In the genomic region with DNA sequence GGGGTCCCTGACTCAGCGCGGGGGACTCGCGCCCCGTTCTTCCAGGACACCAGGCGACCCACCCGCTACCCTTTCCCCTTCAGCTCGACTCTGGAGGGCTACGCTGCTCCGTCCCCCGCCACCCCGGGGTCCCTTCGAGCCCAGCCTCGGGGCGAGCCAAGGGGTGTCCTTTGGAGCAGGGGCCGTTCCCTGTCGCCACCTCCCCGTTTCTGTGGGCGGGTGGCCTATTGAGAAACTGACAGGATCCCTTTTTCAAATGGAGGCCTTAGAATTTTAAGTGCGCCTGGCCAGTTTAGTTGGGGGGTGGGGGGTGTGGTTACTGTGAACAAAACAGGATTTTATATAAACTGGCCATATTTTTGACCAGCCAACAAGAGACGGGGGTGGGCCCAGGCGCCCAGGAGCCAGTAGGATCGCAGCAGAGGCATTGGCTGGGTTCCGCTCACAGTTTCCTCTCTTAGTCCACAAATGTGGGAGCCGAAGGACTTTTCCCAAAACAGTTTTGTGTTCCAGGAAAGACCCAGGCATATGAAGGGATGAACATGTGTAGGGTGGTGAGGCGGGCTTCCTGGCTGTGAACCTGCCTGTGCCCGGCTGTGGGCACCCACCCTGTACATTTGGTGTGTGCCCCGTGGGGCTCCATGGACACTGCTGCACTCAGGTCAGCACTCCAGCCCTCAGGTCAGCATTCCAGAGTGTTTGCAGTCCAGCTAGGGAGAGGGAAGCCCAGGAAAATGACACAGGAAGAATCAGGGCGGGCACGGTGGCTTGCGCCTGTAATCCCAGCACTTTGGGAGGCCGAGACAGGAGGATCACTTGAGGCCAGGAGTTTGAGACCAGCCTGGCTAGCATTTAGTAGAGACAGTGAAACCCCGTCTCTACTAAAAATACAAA, we compare ENCODE assay signal across 8 cellular contexts. TPM values are rescaled to one million over a fixed set of nuclear protein-coding genes. Genes with fewer than 3 reads are reported as not detected.
DNase-seq lines count a peak whose midpoint lies in the region; ATAC-seq and TF ChIP-seq lines count a peak whose summit lies in the region.

No MANE protein-coding gene starts in this region.

- no peaks in the 10 kb centered on the region for H3K9me3 ChIP-seq in left ventricle myocardium inferior (replicated peaks)
- H3K9me3 ChIP-seq in trophoblast cell (ENCODE audit: insufficient read depth, low read depth, low read length), result no peaks in the 10 kb centered on the region

- peak overlapping the region; percentile 59 for H3K9ac ChIP-seq in trophoblast cell (ENCODE audit: low read length)

- H3K23ac ChIP-seq in trophoblast cell (ENCODE audit: low read length), result no peak overlapping the region

- no peaks in the 10 kb centered on the region for H3K9me3 Mint-ChIP-seq in activated CD4-positive, alpha-beta T cell treated with anti-CD3 and anti-CD28 coated beads for 36 hours (ENCODE audit: low read depth)
- H3K9me3 Mint-ChIP-seq in activated naive CD4-positive, alpha-beta T cell treated with anti-CD3 and anti-CD28 coated beads, Interleukin-2, amount 50 U/mL, for 72 hours, result no peaks in the 10 kb centered on the region

- peak overlapping the region; percentile 96 for H3K27ac ChIP-seq in left ventricle myocardium inferior (replicated peaks)
- H3K27ac ChIP-seq in trophoblast cell (ENCODE audit: low read depth, low read length), result no peak overlapping the region

- peak overlapping the region; percentile 56 for H3K4me3 ChIP-seq in WI38 (ENCODE audit: low read depth, low read length)
- peak overlapping the region; percentile 87 for H3K4me3 ChIP-seq in left ventricle myocardium inferior
- peak overlapping the region; percentile 73 for H3K4me3 ChIP-seq in trophoblast cell (ENCODE audit: low read depth, low read length)

- peak; percentile 4 for ATAC-seq in activated CD4-positive, alpha-beta T cell treated with anti-CD3 and anti-CD28 coated beads for 36 hours
- ATAC-seq in GM21360 (IDR thresholded peaks at IDR 0.05; ENCODE audit: unreplicated experiment), result no peak
- no peak for ATAC-seq in GM19455 (IDR thresholded peaks at IDR 0.05; ENCODE audit: unreplicated experiment)
- ATAC-seq in activated naive CD4-positive, alpha-beta T cell treated with anti-CD3 and anti-CD28 coated beads, Interleukin-2, amount 50 U/mL, for 72 hours, result no peak

- peak overlapping the region; percentile 59 for H4K12ac ChIP-seq in trophoblast cell (ENCODE audit: low read depth, low read length)

- no peaks in the 10 kb centered on the region for H3K27me3 ChIP-seq in left ventricle myocardium inferior (ENCODE audit: low read depth)
- no peaks in the 10 kb centered on the region for H3K27me3 ChIP-seq in trophoblast cell (ENCODE audit: insufficient read depth, low read length)

- H3K4me1 ChIP-seq in left ventricle myocardium inferior (peaks cover 62% of the 10 kb centered on the region), trophoblast cell (ENCODE audit: control insufficient read depth in 1 of 2, insufficient read depth in 2 of 2, low read length in 2 of 2) (peaks cover 13% of the 10 kb centered on the region in 2 experiments)

- no CpG with 5 or more reads among the region's 33 CpGs for WGBS in trophoblast cell (ENCODE audit: extremely low coverage, insufficient coverage, insufficient read length)

- peaks cover 4% of the 10 kb centered on the region for H3K27me3 Mint-ChIP-seq in activated CD4-positive, alpha-beta T cell treated with anti-CD3 and anti-CD28 coated beads for 36 hours

- peak overlapping the region; percentile 54 for H2BK120ac ChIP-seq in trophoblast cell (ENCODE audit: insufficient read depth, low read length, poor library complexity)

- H3K18ac ChIP-seq in trophoblast cell (ENCODE audit: low read length), result peak overlapping the region; percentile 71

- H3K79me2 ChIP-seq in trophoblast cell (ENCODE audit: control insufficient read depth, insufficient read depth, low read length, poor library complexity), result peaks cover 7% of the 10 kb centered on the region

- H3K14ac ChIP-seq in trophoblast cell (ENCODE audit: low read length), result peak overlapping the region; percentile 62

- H2BK5ac ChIP-seq in trophoblast cell (ENCODE audit: low read depth, low read length, poor library complexity), result no peak overlapping the region

- CTCF ChIA-PET in activated CD4-positive, alpha-beta T cell treated with anti-CD3 and anti-CD28 coated beads for 36 hours (lab: Charles Lee), result interaction anchor here (0.6 to 0.7 kb wide), 2 partner anchors 44 to 59 kb away, joined by 3 read pairs; no protein-coding TSS in a partner anchor

- peaks cover 9% of the 10 kb centered on the region for H3K79me1 ChIP-seq in trophoblast cell (ENCODE audit: low read length)

- no peak for DNase-seq in activated CD4-positive, alpha-beta T cell treated with anti-CD3 and anti-CD28 coated beads for 36 hours
- no peak for DNase-seq in activated CD4-positive, alpha-beta T cell treated with anti-CD3 and anti-CD28 coated beads, Interleukin-2, amount 50 U/mL, for 1 hour
- DNase-seq in left ventricle myocardium inferior (peak; percentile 84), trophoblast cell (peak; percentile 72 to 81)
- no peak for DNase-seq in activated naive CD4-positive, alpha-beta T cell treated with anti-CD3 and anti-CD28 coated beads, Interleukin-2, amount 50 U/mL, for 72 hours (ENCODE audit: low spot score in 2 of 2)

- peak overlapping the region; percentile 96 for H3K4me2 ChIP-seq in trophoblast cell (ENCODE audit: low read length)

- H4K91ac ChIP-seq in trophoblast cell (ENCODE audit: low read depth, low read length), result peak overlapping the region; percentile 67

- no peaks in the 10 kb centered on the region for H3K36me3 ChIP-seq in left ventricle myocardium inferior
- peaks cover 0 to 4% of the 10 kb centered on the region in 2 experiments for H3K36me3 ChIP-seq in trophoblast cell (ENCODE audit: control insufficient read depth in 1 of 2, insufficient read depth in 2 of 2, low read length in 2 of 2)

- TF ChIP-seq CTCF in WI38 (IDR thresholded peaks at IDR 0.05; ENCODE audit: low read depth, low read length) (no peak), left ventricle myocardium inferior (IDR thresholded peaks at IDR 0.05; ENCODE audit: borderline replicate concordance) (no peak)

- peak overlapping the region; percentile 85 for H3K4ac ChIP-seq in trophoblast cell (ENCODE audit: low read depth, low read length)

- H2AFZ ChIP-seq in trophoblast cell (ENCODE audit: insufficient read depth, low read length, poor library complexity), result peak overlapping the region; percentile 68

- intact Hi-C loops in activated CD4-positive, alpha-beta T cell treated with anti-CD3 and anti-CD28 coated beads for 36 hours (cut with DNase I, micrococcal nuclease), result loop anchor here (2.0 kb wide), 1 partner anchor 61 kb away; no protein-coding TSS in a partner anchor
- intact Hi-C loops in left ventricle myocardium inferior (cut with micrococcal nuclease), result loop anchor here (10.0 kb wide), 1 partner anchor 61 kb away; no protein-coding TSS in a partner anchor

- H4K8ac ChIP-seq in trophoblast cell (ENCODE audit: low read depth, low read length), result peak overlapping the region; percentile 78

- H3K4me3 Mint-ChIP-seq in activated CD4-positive, alpha-beta T cell treated with anti-CD3 and anti-CD28 coated beads for 36 hours, result no peak overlapping the region

- POLR2A ChIA-PET in activated CD4-positive, alpha-beta T cell treated with anti-CD3 and anti-CD28 coated beads for 36 hours (lab: Charles Lee), result no interaction called here

- H2BK12ac ChIP-seq in trophoblast cell (ENCODE audit: low read length), result peak overlapping the region; percentile 74

- no peaks in the 10 kb centered on the region for H3K36me3 Mint-ChIP-seq in activated CD4-positive, alpha-beta T cell treated with anti-CD3 and anti-CD28 coated beads for 36 hours (ENCODE audit: low read depth)
- H3K36me3 Mint-ChIP-seq in activated naive CD4-positive, alpha-beta T cell treated with anti-CD3 and anti-CD28 coated beads, Interleukin-2, amount 50 U/mL, for 72 hours, result no peaks in the 10 kb centered on the region

- no peak overlapping the region for H3K27ac Mint-ChIP-seq in activated CD4-positive, alpha-beta T cell treated with anti-CD3 and anti-CD28 coated beads for 36 hours
- H3K27ac Mint-ChIP-seq in activated naive CD4-positive, alpha-beta T cell treated with anti-CD3 and anti-CD28 coated beads, Interleukin-2, amount 50 U/mL, for 72 hours, result no peak overlapping the region

- peak overlapping the region; percentile 50 for H2AK5ac ChIP-seq in trophoblast cell (ENCODE audit: low read length)

- H3K4me1 Mint-ChIP-seq in activated CD4-positive, alpha-beta T cell treated with anti-CD3 and anti-CD28 coated beads for 36 hours, result peaks cover 9% of the 10 kb centered on the region

RNA-seq across cellular contexts. Expression of a gene that starts 0.7 kb away (rescaled TPM):
- 1 to 10 TPM; 1.6 to 1.9 TPM for total RNA-seq in activated CD4-positive, alpha-beta T cell treated with anti-CD3 and anti-CD28 coated beads for 36 hours
- total RNA-seq in left ventricle myocardium inferior, result 91.8 TPM
- polyA plus RNA-seq in trophoblast cell (2013), result 53.1 and 56.6 TPM in 2 replicates
- 1 to 10 TPM; 1.1 TPM for total RNA-seq in activated naive CD4-positive, alpha-beta T cell treated with anti-CD3 and anti-CD28 coated beads, Interleukin-2, amount 50 U/mL, for 72 hours

RNA-seq across cellular contexts. Expression of a gene that starts 22.9 kb away (rescaled TPM):
- total RNA-seq in activated CD4-positive, alpha-beta T cell treated with anti-CD3 and anti-CD28 coated beads for 36 hours, result not detected
- total RNA-seq in left ventricle myocardium inferior, result 0.55 TPM
- 0.18 and 0.19 TPM in 2 replicates for polyA plus RNA-seq in trophoblast cell (2013)
- total RNA-seq in activated naive CD4-positive, alpha-beta T cell treated with anti-CD3 and anti-CD28 coated beads, Interleukin-2, amount 50 U/mL, for 72 hours, result under 1 TPM in 1 of 2 donors, not detected in 1; 0.61 TPM

RNA-seq across cellular contexts. Expression of a gene that starts 53.8 kb away (rescaled TPM):
- total RNA-seq in activated CD4-positive, alpha-beta T cell treated with anti-CD3 and anti-CD28 coated beads for 36 hours, result 10 to 100 TPM; 64.4 to 71.2 TPM
- 585 TPM for total RNA-seq in left ventricle myocardium inferior
- polyA plus RNA-seq in trophoblast cell (2013), result 9.1 and 9.3 TPM in 2 replicates
- total RNA-seq in activated naive CD4-positive, alpha-beta T cell treated with anti-CD3 and anti-CD28 coated beads, Interleukin-2, amount 50 U/mL, for 72 hours, result 10 to 100 TPM; 71.3 to 95.6 TPM

Comparison
In these comparisons a context has a peak if more than half of its experiments do, and no peak if none do; other contexts are left out.
1. DNase-seq: peak in left ventricle myocardium inferior (single experiment) and trophoblast cell (2 of 2); none in activated CD4-positive, alpha-beta T cell treated with anti-CD3 and anti-CD28 coated beads for 36 hours (single experiment), activated CD4-positive, alpha-beta T cell treated with anti-CD3 and anti-CD28 coated beads, Interleukin-2, amount 50 U/mL, for 1 hour (single experiment) and activated naive CD4-positive, alpha-beta T cell treated with anti-CD3 and anti-CD28 coated beads, Interleukin-2, amount 50 U/mL, for 72 hours (0 of 2).
2. RNA of a gene that starts 0.7 kb away (total RNA-seq): 91.8 TPM in left ventricle myocardium inferior (single experiment); 1.6 to 1.9 TPM in activated CD4-positive, alpha-beta T cell treated with anti-CD3 and anti-CD28 coated beads for 36 hours and 1.1 TPM in activated naive CD4-positive, alpha-beta T cell treated with anti-CD3 and anti-CD28 coated beads, Interleukin-2, amount 50 U/mL, for 72 hours; every median in the first group is over 10 times any median in the second.
3. Peak in every context shown above with its lines, with median percentiles within 50 percentile points of each other: H3K4me3 ChIP-seq.